In genomic region chr10:23408330-23408976, GRCh38 we compare ENCODE assay signal across 1 cellular context.
TF ChIP-seq lines count a peak whose summit lies in the region.

No MANE protein-coding gene starts in this region.

TF ChIP-seq in HEK293, 187 proteins besides CTCF, POLR2A, EP300 and RAD21 (continued from another document and continues in another):
- TF ChIP-seq, protein P1, sequence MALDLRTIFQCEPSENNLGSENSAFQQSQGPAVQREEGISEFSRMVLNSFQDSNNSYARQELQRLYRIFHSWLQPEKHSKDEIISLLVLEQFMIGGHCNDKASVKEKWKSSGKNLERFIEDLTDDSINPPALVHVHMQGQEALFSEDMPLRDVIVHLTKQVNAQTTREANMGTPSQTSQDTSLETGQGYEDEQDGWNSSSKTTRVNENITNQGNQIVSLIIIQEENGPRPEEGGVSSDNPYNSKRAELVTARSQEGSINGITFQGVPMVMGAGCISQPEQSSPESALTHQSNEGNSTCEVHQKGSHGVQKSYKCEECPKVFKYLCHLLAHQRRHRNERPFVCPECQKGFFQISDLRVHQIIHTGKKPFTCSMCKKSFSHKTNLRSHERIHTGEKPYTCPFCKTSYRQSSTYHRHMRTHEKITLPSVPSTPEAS (tag by site-specific recombination; IDR thresholded peaks at IDR 0.05): peak; percentile 73
- TF ChIP-seq ZNF560 (tag by site-specific recombination; IDR thresholded peaks at IDR 0.05; ENCODE audit: borderline replicate concordance) (no peak), ZEB2 (tag by site-specific recombination; IDR thresholded peaks at IDR 0.05) (peak; percentile 100), ZIC2 (tag by site-specific recombination; IDR thresholded peaks at IDR 0.05) (no peak), ZNF433 (tag by site-specific recombination; IDR thresholded peaks at IDR 0.05; ENCODE audit: low read depth) (no peak), ZNF792 (tag by site-specific recombination; IDR thresholded peaks at IDR 0.05) (no peak; the same call in 1 of the 2 replicates), ZNF548 (tag by site-specific recombination; IDR thresholded peaks at IDR 0.05) (no peak), ZNF350 (tag by site-specific recombination; IDR thresholded peaks at IDR 0.05) (no peak), ZNF335 (tag by site-specific recombination; conservative IDR thresholded peaks at IDR 0.05) (peak; percentile 84), ZNF747 (tag by site-specific recombination; IDR thresholded peaks at IDR 0.05) (no peak), ZNF692 (tag by site-specific recombination; IDR thresholded peaks at IDR 0.05) (peak; percentile 93), YY1 (tag by site-specific recombination; IDR thresholded peaks at IDR 0.05) (no peak), ZFP41 (tag by site-specific recombination; IDR thresholded peaks at IDR 0.05; ENCODE audit: borderline replicate concordance) (no peak), ZNF670 (tag by site-specific recombination; IDR thresholded peaks at IDR 0.05; ENCODE audit: low read depth) (no peak), ZFP37 (tag by site-specific recombination; IDR thresholded peaks at IDR 0.05) (peak; percentile 66; the same call in 1 of the 2 replicates), ZNF37A (tag by site-specific recombination; IDR thresholded peaks at IDR 0.05) (no peak), PATZ1 (tag by site-specific recombination; IDR thresholded peaks at IDR 0.05) (peak; percentile 63), ZNF423 (tag by site-specific recombination; IDR thresholded peaks at IDR 0.05) (no peak), IKZF3 (tag by site-specific recombination; IDR thresholded peaks at IDR 0.05) (peak; percentile 91), KLF16 (tag by site-specific recombination; IDR thresholded peaks at IDR 0.05) (peak; percentile 50), ZNF404 (tag by site-specific recombination; IDR thresholded peaks at IDR 0.05) (no peak), ZNF777 (tag by site-specific recombination; IDR thresholded peaks at IDR 0.05; ENCODE audit: borderline replicate concordance) (no peak), ZNF23 (tag by site-specific recombination; IDR thresholded peaks at IDR 0.05; ENCODE audit: borderline replicate concordance) (no peak), YY2 (tag by site-specific recombination; IDR thresholded peaks at IDR 0.05) (no peak), KLF10 (tag by site-specific recombination; IDR thresholded peaks at IDR 0.05) (peak; percentile 92), ZNF626 (tag by site-specific recombination; IDR thresholded peaks at IDR 0.05) (no peak), ZNF416 (tag by site-specific recombination; IDR thresholded peaks at IDR 0.05) (no peak), ZNF112 (tag by site-specific recombination; IDR thresholded peaks at IDR 0.05) (no peak), ZNF19 (tag by site-specific recombination; IDR thresholded peaks at IDR 0.05; ENCODE audit: low read depth) (no peak), ZNF555 (tag by site-specific recombination; conservative IDR thresholded peaks at IDR 0.05) (no peak), ZNF600 (tag by site-specific recombination; IDR thresholded peaks at IDR 0.05) (peak; percentile 38), ZNF76 (tag by site-specific recombination; IDR thresholded peaks at IDR 0.05; ENCODE audit: borderline replicate concordance, low read depth) (peak; percentile 78; the same call in 1 of the 2 replicates), FEZF1 (tag by site-specific recombination; IDR thresholded peaks at IDR 0.05) (peak; percentile 92), ZNF2 (tag by site-specific recombination; IDR thresholded peaks at IDR 0.05) (no peak; the same call in 1 of the 2 replicates), ZNF132 (tag by site-specific recombination; IDR thresholded peaks at IDR 0.05; ENCODE audit: borderline replicate concordance) (no peak), KLF8 (tag by site-specific recombination; IDR thresholded peaks at IDR 0.05) (peak; percentile 95), ZSCAN30 (tag by site-specific recombination; IDR thresholded peaks at IDR 0.05) (peak; percentile 75), SP7 (tag by site-specific recombination; IDR thresholded peaks at IDR 0.05) (peak; percentile 98), BCL11A (tag by site-specific recombination; IDR thresholded peaks at IDR 0.05; ENCODE audit: low read depth) (peak; percentile 91; the same call in 1 of the 2 replicates), ZNF623 (tag by site-specific recombination; IDR thresholded peaks at IDR 0.05) (peak; percentile 33; the same call in 1 of the 2 replicates), ZNF292 (tag by site-specific recombination; IDR thresholded peaks at IDR 0.05; ENCODE audit: borderline replicate concordance, low read depth) (no peak), HOXC10 (CRISPR knock-in tag; IDR thresholded peaks at IDR 0.05) (no peak), ZNF391 (tag by site-specific recombination; IDR thresholded peaks at IDR 0.05; ENCODE audit: borderline replicate concordance, low read depth) (peak; percentile 98; the same call in 1 of the 2 replicates), ZNF843 (tag by site-specific recombination; IDR thresholded peaks at IDR 0.05) (peak; percentile 99), OSR2 (tag by site-specific recombination; IDR thresholded peaks at IDR 0.05) (peak; percentile 93), ZBTB20 (tag by site-specific recombination; IDR thresholded peaks at IDR 0.05) (peak; percentile 46), INSM2 (tag by site-specific recombination; IDR thresholded peaks at IDR 0.05) (peak; percentile 99), ZNF768 (tag by site-specific recombination; IDR thresholded peaks at IDR 0.05) (no peak), GLI2 (tag by site-specific recombination; IDR thresholded peaks at IDR 0.05; ENCODE audit: borderline replicate concordance, low read depth) (peak; percentile 97)
- TF ChIP-seq, protein P2, sequence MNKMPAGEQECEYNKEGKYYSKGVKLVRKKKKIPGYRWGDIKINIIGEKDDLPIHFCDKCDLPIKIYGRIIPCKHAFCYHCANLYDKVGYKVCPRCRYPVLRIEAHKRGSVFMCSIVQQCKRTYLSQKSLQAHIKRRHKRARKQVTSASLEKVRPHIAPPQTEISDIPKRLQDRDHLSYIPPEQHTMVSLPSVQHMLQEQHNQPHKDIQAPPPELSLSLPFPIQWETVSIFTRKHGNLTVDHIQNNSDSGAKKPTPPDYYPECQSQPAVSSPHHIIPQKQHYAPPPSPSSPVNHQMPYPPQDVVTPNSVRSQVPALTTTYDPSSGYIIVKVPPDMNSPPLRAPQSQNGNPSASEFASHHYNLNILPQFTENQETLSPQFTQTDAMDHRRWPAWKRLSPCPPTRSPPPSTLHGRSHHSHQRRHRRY (tag by site-specific recombination; IDR thresholded peaks at IDR 0.05): no peak
- TF ChIP-seq, protein P3, sequence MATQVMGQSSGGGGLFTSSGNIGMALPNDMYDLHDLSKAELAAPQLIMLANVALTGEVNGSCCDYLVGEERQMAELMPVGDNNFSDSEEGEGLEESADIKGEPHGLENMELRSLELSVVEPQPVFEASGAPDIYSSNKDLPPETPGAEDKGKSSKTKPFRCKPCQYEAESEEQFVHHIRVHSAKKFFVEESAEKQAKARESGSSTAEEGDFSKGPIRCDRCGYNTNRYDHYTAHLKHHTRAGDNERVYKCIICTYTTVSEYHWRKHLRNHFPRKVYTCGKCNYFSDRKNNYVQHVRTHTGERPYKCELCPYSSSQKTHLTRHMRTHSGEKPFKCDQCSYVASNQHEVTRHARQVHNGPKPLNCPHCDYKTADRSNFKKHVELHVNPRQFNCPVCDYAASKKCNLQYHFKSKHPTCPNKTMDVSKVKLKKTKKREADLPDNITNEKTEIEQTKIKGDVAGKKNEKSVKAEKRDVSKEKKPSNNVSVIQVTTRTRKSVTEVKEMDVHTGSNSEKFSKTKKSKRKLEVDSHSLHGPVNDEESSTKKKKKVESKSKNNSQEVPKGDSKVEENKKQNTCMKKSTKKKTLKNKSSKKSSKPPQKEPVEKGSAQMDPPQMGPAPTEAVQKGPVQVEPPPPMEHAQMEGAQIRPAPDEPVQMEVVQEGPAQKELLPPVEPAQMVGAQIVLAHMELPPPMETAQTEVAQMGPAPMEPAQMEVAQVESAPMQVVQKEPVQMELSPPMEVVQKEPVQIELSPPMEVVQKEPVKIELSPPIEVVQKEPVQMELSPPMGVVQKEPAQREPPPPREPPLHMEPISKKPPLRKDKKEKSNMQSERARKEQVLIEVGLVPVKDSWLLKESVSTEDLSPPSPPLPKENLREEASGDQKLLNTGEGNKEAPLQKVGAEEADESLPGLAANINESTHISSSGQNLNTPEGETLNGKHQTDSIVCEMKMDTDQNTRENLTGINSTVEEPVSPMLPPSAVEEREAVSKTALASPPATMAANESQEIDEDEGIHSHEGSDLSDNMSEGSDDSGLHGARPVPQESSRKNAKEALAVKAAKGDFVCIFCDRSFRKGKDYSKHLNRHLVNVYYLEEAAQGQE (tag by site-specific recombination; IDR thresholded peaks at IDR 0.05): no peak
- TF ChIP-seq, protein P4, sequence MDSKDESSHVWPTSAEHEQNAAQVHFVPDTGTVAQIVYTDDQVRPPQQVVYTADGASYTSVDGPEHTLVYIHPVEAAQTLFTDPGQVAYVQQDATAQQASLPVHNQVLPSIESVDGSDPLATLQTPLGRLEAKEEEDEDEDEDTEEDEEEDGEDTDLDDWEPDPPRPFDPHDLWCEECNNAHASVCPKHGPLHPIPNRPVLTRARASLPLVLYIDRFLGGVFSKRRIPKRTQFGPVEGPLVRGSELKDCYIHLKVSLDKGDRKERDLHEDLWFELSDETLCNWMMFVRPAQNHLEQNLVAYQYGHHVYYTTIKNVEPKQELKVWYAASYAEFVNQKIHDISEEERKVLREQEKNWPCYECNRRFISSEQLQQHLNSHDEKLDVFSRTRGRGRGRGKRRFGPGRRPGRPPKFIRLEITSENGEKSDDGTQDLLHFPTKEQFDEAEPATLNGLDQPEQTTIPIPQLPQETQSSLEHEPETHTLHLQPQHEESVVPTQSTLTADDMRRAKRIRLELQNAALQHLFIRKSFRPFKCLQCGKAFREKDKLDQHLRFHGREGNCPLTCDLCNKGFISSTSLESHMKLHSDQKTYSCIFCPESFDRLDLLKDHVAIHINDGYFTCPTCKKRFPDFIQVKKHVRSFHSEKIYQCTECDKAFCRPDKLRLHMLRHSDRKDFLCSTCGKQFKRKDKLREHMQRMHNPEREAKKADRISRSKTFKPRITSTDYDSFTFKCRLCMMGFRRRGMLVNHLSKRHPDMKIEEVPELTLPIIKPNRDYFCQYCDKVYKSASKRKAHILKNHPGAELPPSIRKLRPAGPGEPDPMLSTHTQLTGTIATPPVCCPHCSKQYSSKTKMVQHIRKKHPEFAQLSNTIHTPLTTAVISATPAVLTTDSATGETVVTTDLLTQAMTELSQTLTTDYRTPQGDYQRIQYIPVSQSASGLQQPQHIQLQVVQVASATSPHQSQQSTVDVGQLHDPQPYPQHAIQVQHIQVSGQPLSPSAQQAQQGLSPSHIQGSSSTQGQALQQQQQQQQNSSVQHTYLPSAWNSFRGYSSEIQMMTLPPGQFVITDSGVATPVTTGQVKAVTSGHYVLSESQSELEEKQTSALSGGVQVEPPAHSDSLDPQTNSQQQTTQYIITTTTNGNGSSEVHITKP (tag by site-specific recombination; IDR thresholded peaks at IDR 0.05): peak; percentile 79
- TF ChIP-seq, protein P5, sequence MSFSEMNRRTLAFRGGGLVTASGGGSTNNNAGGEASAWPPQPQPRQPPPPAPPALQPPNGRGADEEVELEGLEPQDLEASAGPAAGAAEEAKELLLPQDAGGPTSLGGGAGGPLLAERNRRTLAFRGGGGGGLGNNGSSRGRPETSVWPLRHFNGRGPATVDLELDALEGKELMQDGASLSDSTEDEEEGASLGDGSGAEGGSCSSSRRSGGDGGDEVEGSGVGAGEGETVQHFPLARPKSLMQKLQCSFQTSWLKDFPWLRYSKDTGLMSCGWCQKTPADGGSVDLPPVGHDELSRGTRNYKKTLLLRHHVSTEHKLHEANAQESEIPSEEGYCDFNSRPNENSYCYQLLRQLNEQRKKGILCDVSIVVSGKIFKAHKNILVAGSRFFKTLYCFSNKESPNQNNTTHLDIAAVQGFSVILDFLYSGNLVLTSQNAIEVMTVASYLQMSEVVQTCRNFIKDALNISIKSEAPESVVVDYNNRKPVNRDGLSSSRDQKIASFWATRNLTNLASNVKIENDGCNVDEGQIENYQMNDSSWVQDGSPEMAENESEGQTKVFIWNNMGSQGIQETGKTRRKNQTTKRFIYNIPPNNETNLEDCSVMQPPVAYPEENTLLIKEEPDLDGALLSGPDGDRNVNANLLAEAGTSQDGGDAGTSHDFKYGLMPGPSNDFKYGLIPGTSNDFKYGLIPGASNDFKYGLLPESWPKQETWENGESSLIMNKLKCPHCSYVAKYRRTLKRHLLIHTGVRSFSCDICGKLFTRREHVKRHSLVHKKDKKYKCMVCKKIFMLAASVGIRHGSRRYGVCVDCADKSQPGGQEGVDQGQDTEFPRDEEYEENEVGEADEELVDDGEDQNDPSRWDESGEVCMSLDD (tag by site-specific recombination; IDR thresholded peaks at IDR 0.05): no peak
